Comparison of ENCODE assay signal across 8 cellular contexts in the genomic region with DNA sequence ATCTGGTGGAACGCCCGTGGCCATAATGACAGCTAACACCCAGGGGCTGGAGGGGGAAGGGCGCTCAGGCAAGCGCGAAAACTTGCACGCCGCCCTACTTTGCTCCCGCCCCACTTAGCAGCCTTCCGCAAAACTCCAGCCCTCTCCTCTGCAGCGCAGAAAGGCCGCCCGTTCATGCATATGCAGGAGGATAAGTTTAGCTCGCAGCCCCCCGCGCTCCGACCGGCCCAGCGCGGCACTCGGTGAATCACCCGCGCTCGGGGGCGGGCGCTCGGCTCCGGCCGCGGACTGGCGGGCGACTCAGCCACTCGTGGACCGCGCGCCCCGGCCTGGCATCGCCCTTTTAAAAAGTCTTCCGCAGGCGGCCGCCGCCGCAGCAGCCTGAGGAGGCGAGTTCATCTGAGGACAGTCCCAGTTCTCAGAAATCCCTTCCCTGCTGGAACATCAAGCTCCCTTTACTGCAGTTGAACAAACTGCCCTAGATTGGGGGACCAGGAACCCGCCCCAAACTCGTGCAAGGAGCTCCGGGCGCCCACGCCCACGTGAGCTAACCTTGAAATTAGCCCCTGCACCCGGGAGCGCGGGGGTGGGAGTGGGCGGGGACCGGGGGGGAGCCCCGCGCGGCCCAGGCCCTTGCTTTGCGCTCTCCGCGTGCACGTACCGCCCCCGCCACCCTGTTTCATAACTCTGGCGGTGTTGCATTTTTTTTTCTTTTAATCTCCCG. TPM values are rescaled to one million over a fixed set of nuclear protein-coding genes. Genes with fewer than 3 reads are reported as not detected.
DNase-seq lines count a peak whose midpoint lies in the region; ATAC-seq and TF ChIP-seq lines count a peak whose summit lies in the region.

No MANE protein-coding gene starts in this region.

- no peak for TF ChIP-seq CTCF in GM12865 (IDR thresholded peaks at IDR 0.05; ENCODE audit: insufficient read depth, low read depth, low read length, missing control alignments)
- TF ChIP-seq CTCF in heart right ventricle (IDR thresholded peaks at IDR 0.05), result no peak
- no peak for TF ChIP-seq CTCF in upper lobe of right lung (IDR thresholded peaks at IDR 0.05)

- H3K9me3 ChIP-seq in heart right ventricle (no peaks in the 10 kb centered on the region), upper lobe of right lung (no peaks in the 10 kb centered on the region)

- H3K27ac ChIP-seq in heart right ventricle (peak overlapping the region; percentile 95 to 100 (median 100)), upper lobe of right lung (peak overlapping the region; percentile 100)

- H3K4me1 ChIP-seq in heart right ventricle (peaks cover 22 to 76% (median 63%) of the 10 kb centered on the region in 9 donors), upper lobe of right lung (peaks cover 54% of the 10 kb centered on the region)

- H3K27me3 ChIP-seq in heart right ventricle (no peaks in the 10 kb centered on the region), upper lobe of right lung (no peaks in the 10 kb centered on the region)

- DNase-seq in GM12865 (ENCODE audit: low read depth) (peak; percentile 75), NCI-H1436 treated with DMSO at 0.1 percent for 48 hours (lab: John Stamatoyannopoulos, UW) (peak; percentile 76), SW480 (ENCODE audit: low spot score) (peak; percentile 94), amniotic epithelial cell (ENCODE audit: low read depth) (peak; percentile 100), heart right ventricle (peak; percentile 96 to 97), posterior vena cava (ENCODE audit: low spot score) (peak; percentile 99), upper lobe of right lung (peak; percentile 98)

- H3K4me3 ChIP-seq in GM12865 (ENCODE audit: low read depth, low read length) (peak overlapping the region; percentile 59), heart right ventricle (peak overlapping the region in 9 of 10 donors; percentile 45 to 71 (median 64)), upper lobe of right lung (peak overlapping the region; percentile 55)

- H3K36me3 ChIP-seq in heart right ventricle (no peaks in the 10 kb centered on the region), upper lobe of right lung (no peaks in the 10 kb centered on the region)

- WGBS in heart right ventricle, 2 donors, result 0 to 1% methylated on average over 65 of the region's 65 CpGs

- peak; percentile 64 for ATAC-seq in HG02798 (IDR thresholded peaks at IDR 0.05; ENCODE audit: poor library complexity, unreplicated experiment)
- ATAC-seq in heart right ventricle, result peak; percentile 56 to 86 (median 61)
- peak; percentile 64 for ATAC-seq in upper lobe of right lung

- intact Hi-C loops in heart right ventricle (cut with DNase I) (loop anchor here in 6 of 10 donors (1.0 to 10.0 kb wide), 6 partner anchors 61 to 1946 kb away; a partner anchor contains a TSS), posterior vena cava (cut with DNase I) (loop anchor here (1.0 to 10.0 kb wide), 2 partner anchors 182 to 186 kb away; no protein-coding TSS in a partner anchor), upper lobe of right lung (cut with DNase I) (loop anchor here (10.0 kb wide), 1 partner anchor 166 kb away; no protein-coding TSS in a partner anchor)

RNA-seq across cellular contexts. Expression of a gene that starts 4.5 kb away (rescaled TPM):
- total RNA-seq in heart right ventricle (10 to 100 TPM; 27.3 to 67.4 (median 41.1) TPM), posterior vena cava (100 to 1,000 TPM in 1 of 2 donors, 10 to 100 TPM in 1; 87.1 to 104 TPM), upper lobe of right lung (91.0 TPM)
- 10 to 100 TPM; 27.7 to 31.9 TPM for polyA plus RNA-seq in heart right ventricle

Comparison
In these comparisons a context has a peak if more than half of its experiments do, and no peak if none do; other contexts are left out.
1. Peak in every context shown above with its lines: DNase-seq, ATAC-seq, H3K4me3 ChIP-seq and H3K27ac ChIP-seq.